Comparison of ENCODE assay signal across 25 cellular contexts in the genomic region with DNA sequence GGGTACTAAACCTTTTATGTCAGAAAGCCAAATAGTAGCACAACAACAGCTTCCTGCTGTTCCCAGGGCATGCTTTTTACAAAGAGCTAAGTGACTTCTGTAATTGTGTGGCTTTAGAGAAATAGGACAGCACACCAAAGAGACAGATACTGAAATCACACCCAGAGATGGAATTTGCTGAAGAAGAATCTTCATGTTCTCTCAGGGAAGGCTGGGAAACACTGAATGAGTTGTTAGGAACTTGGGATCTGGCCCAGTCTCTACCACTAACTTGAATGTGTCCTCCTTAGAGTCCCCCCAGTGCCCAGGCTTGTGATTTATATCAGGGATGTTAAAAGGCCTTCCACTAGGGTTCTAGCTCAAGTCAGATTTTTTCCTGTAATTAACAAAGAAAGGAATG.
DNase-seq lines count a peak whose midpoint lies in the region; ATAC-seq and TF ChIP-seq lines count a peak whose summit lies in the region.
"Had no signal": no experiment of that assay in that cellular context is flagged by ENCODE, and none has a peak within 500 bp of the region (broad histone marks: within the 10 kb centered on the region; RNA-seq: fewer than 3 reads in every experiment).

No MANE protein-coding gene starts in this region.

- POLR2A ChIA-PET in BJ (lab: Charles Lee) = no interaction called here

- H2AFZ ChIP-seq in hepatocyte = no peak overlapping the region
- H2AFZ ChIP-seq: GM23338, neural progenitor cell, parathyroid adenoma had no signal

- no peak overlapping the region for H3K4me2 ChIP-seq in hepatocyte
- H3K4me2 ChIP-seq: GM23338, neural progenitor cell had no signal

- no peaks in the 10 kb centered on the region for H3K9me3 Mint-ChIP-seq in stimulated activated naive B cell treated with anti-CD40 and anti-IgM and Interleukin-4, amounts not matched to agents 10 μg/mL and 1 μg/mL and 100 μg/mL, for 72 hours
- H3K9me3 Mint-ChIP-seq in endothelial cell (ENCODE audit: unreplicated experiment) = no peaks in the 10 kb centered on the region
- H3K9me3 Mint-ChIP-seq: activated naive CD8-positive, alpha-beta T cell treated with anti-CD3 and anti-CD28 coated beads, Interleukin-2, amount 50 U/mL, for 24 hours; central memory CD8-positive, alpha-beta T cell; dendritic cell treated with granulocyte-macrophage colony-stimulating factor and Interleukin-4, amounts not matched to agents 40 ng/mL and 50 ng/mL, for 4 days; GM23338; IgD-negative memory B cell; neural progenitor cell had no signal

- H3K4me1 Mint-ChIP-seq in stimulated activated naive B cell treated with anti-CD40 and anti-IgM and Interleukin-4, amounts not matched to agents 10 μg/mL and 1 μg/mL and 100 μg/mL, for 72 hours = peaks cover 16 to 26% of the 10 kb centered on the region in 2 donors
- H3K4me1 Mint-ChIP-seq in endothelial cell (ENCODE audit: unreplicated experiment) = peaks cover 19% of the 10 kb centered on the region
- H3K4me1 Mint-ChIP-seq: activated naive CD8-positive, alpha-beta T cell treated with anti-CD3 and anti-CD28 coated beads, Interleukin-2, amount 50 U/mL, for 24 hours; central memory CD8-positive, alpha-beta T cell had no signal

- DNase-seq in BJ (ENCODE audit: low read depth) (peak; percentile 32), OCI-M1 (lab: John Stamatoyannopoulos, UW) (peak; percentile 31), hepatocyte (ENCODE audit: low spot score) (no peak), endothelial cell (ENCODE audit: low spot score) (no peak)
- no peak for DNase-seq in stimulated activated naive B cell treated with anti-CD40 and anti-IgM and Interleukin-4, amounts not matched to agents 10 μg/mL and 1 μg/mL and 100 μg/mL, for 72 hours
- no peak for DNase-seq in NK-92 treated with Interleukin-12 subunit alpha and Interleukin-12 subunit beta, amount 100 ng/mL, for 24 hours (lab: John Stamatoyannopoulos, UW)
- no peak for DNase-seq in effector CD8-positive, alpha-beta T cell (lab: John Stamatoyannopoulos, UW)
- DNase-seq in activated CD4-positive, alpha-beta T cell treated with anti-CD3 and anti-CD28 coated beads, Interleukin-2, amount 50 U/mL, for 48 hours = no peak
- DNase-seq: activated CD4-positive, alpha-beta T cell treated with anti-CD3 and anti-CD28 coated beads for 48 hours; activated naive CD8-positive, alpha-beta T cell treated with anti-CD3 and anti-CD28 coated beads, Interleukin-2, amount 50 U/mL, for 24 hours; activated T-cell treated with anti-CD3 and anti-CD28 coated beads, Interleukin-2, amount 50 U/mL, for 1 hour; DMS53; mesenchymal stem cell; NCI-H1048; NCI-H2107; NCI-H774; stimulated activated CD4-positive, alpha-beta T cell treated with anti-CD3 and anti-CD28 coated beads, Interleukin-1b, Interleukin-23, amount 100 ng/mL, for 48 hours; stimulated activated naive CD8-positive, alpha-beta T cell treated with anti-CD3 and anti-CD28 coated beads, Interleukin-15, Interleukin-2, amounts not matched to agents 100 U/mL and 50 U/mL, for 24 hours; T1000 had no signal

- H3K9me3 ChIP-seq in hepatocyte (ENCODE audit: low read depth) = no peaks in the 10 kb centered on the region

- H3K27me3 ChIP-seq in BJ (ENCODE audit: control insufficient read depth, insufficient read depth, low read length) (no peaks in the 10 kb centered on the region), hepatocyte (no peaks in the 10 kb centered on the region)
- H3K27me3 ChIP-seq: neural progenitor cell had no signal

- CTCF ChIA-PET in BJ (lab: Yijun Ruan, JAX) = interaction anchor here (0.5 kb wide), 1 partner anchor 126 kb away, joined by 3 read pairs; no protein-coding TSS in a partner anchor

- no peak for ATAC-seq in stimulated activated naive B cell treated with anti-CD40 and anti-IgM and Interleukin-4, amounts not matched to agents 10 μg/mL and 1 μg/mL and 100 μg/mL, for 72 hours (replicated peaks)
- ATAC-seq: activated naive CD8-positive, alpha-beta T cell treated with anti-CD3 and anti-CD28 coated beads, Interleukin-2, amount 50 U/mL, for 24 hours; GM23338; stimulated activated naive CD8-positive, alpha-beta T cell treated with anti-CD3 and anti-CD28 coated beads, Interleukin-15, Interleukin-2, amounts not matched to agents 100 U/mL and 50 U/mL, for 24 hours had no signal

- peaks cover 9 to 45% of the 10 kb centered on the region in 2 donors for H3K27me3 Mint-ChIP-seq in stimulated activated naive B cell treated with anti-CD40 and anti-IgM and Interleukin-4, amounts not matched to agents 10 μg/mL and 1 μg/mL and 100 μg/mL, for 72 hours
- H3K27me3 Mint-ChIP-seq in endothelial cell (ENCODE audit: unreplicated experiment) = peaks cover 2% of the 10 kb centered on the region
- H3K27me3 Mint-ChIP-seq: dendritic cell treated with granulocyte-macrophage colony-stimulating factor and Interleukin-4, amounts not matched to agents 40 ng/mL and 50 ng/mL, for 4 days had no signal

- H4K20me1 ChIP-seq in hepatocyte (ENCODE audit: insufficient read depth, poor library complexity, severe bottlenecking) = no peaks in the 10 kb centered on the region

- H3K4me3 ChIP-seq in BJ (ENCODE audit: low read depth, low read length) (no peak overlapping the region), hepatocyte (no peak overlapping the region)
- H3K4me3 ChIP-seq: GM23338, neural progenitor cell had no signal

- H3K36me3 Mint-ChIP-seq in stimulated activated naive B cell treated with anti-CD40 and anti-IgM and Interleukin-4, amounts not matched to agents 10 μg/mL and 1 μg/mL and 100 μg/mL, for 72 hours = no peaks in the 10 kb centered on the region
- H3K36me3 Mint-ChIP-seq in endothelial cell (ENCODE audit: low read depth, unreplicated experiment) = no peaks in the 10 kb centered on the region
- H3K36me3 Mint-ChIP-seq: IgD-negative memory B cell had no signal

- no peaks in the 10 kb centered on the region for H3K9me2 ChIP-seq in hepatocyte (replicated peaks; ENCODE audit: insufficient read depth)

- peak overlapping the region; percentile 14 for H3K27ac Mint-ChIP-seq in stimulated activated naive B cell treated with anti-CD40 and anti-IgM and Interleukin-4, amounts not matched to agents 10 μg/mL and 1 μg/mL and 100 μg/mL, for 72 hours
- H3K27ac Mint-ChIP-seq in endothelial cell (ENCODE audit: unreplicated experiment) = no peak overlapping the region
- H3K27ac Mint-ChIP-seq: activated naive CD8-positive, alpha-beta T cell treated with anti-CD3 and anti-CD28 coated beads, Interleukin-2, amount 50 U/mL, for 24 hours; dendritic cell treated with granulocyte-macrophage colony-stimulating factor and Interleukin-4, amounts not matched to agents 40 ng/mL and 50 ng/mL, for 4 days; GM23338; IgD-negative memory B cell; neural progenitor cell had no signal

- no peaks in the 10 kb centered on the region for H3K36me3 ChIP-seq in BJ (ENCODE audit: control insufficient read depth, insufficient read depth, low read length)
- no peaks in the 10 kb centered on the region for H3K36me3 ChIP-seq in hepatocyte (replicated peaks; ENCODE audit: insufficient read depth, low read depth)
- H3K36me3 ChIP-seq: neural progenitor cell had no signal

- peaks cover 44% of the 10 kb centered on the region for H3K4me1 ChIP-seq in hepatocyte (ENCODE audit: insufficient read depth)
- H3K4me1 ChIP-seq: parathyroid adenoma had no signal

- no peak overlapping the region for H3K4me3 Mint-ChIP-seq in stimulated activated naive B cell treated with anti-CD40 and anti-IgM and Interleukin-4, amounts not matched to agents 10 μg/mL and 1 μg/mL and 100 μg/mL, for 72 hours
- H3K4me3 Mint-ChIP-seq in endothelial cell (ENCODE audit: unreplicated experiment) = no peak overlapping the region
- H3K4me3 Mint-ChIP-seq: activated naive CD8-positive, alpha-beta T cell treated with anti-CD3 and anti-CD28 coated beads, Interleukin-2, amount 50 U/mL, for 24 hours; central memory CD8-positive, alpha-beta T cell; dendritic cell treated with granulocyte-macrophage colony-stimulating factor and Interleukin-4, amounts not matched to agents 40 ng/mL and 50 ng/mL, for 4 days; GM23338; IgD-negative memory B cell; neural progenitor cell had no signal

- peaks cover 1% of the 10 kb centered on the region for H3K79me2 ChIP-seq in hepatocyte
- H3K79me2 ChIP-seq: parathyroid adenoma had no signal

- peak overlapping the region; percentile 95 for H3K27ac ChIP-seq in hepatocyte
- H3K27ac ChIP-seq: neural progenitor cell, parathyroid adenoma had no signal

- TF ChIP-seq CTCF in BJ (IDR thresholded peaks at IDR 0.05; ENCODE audit: insufficient read depth, low read depth, low read length) (no peak), hepatocyte (IDR thresholded peaks at IDR 0.05; ENCODE audit: poor library complexity) (no peak), endothelial cell (IDR thresholded peaks at IDR 0.05; ENCODE audit: unreplicated experiment) (no peak)

Comparison
In these comparisons a context has a peak if more than half of its experiments do, and no peak if none do; other contexts are left out.
1. DNase-seq: peak in BJ (single experiment) and OCI-M1 (single experiment); none in hepatocyte (single experiment), stimulated activated naive B cell treated with anti-CD40 and anti-IgM and Interleukin-4, amounts not matched to agents 10 μg/mL and 1 μg/mL and 100 μg/mL, for 72 hours (single experiment), NK-92 treated with Interleukin-12 subunit alpha and Interleukin-12 subunit beta, amount 100 ng/mL, for 24 hours (single experiment), effector CD8-positive, alpha-beta T cell (single experiment), activated CD4-positive, alpha-beta T cell treated with anti-CD3 and anti-CD28 coated beads, Interleukin-2, amount 50 U/mL, for 48 hours (0 of 2) and endothelial cell (single experiment).